Comparison of ENCODE assay signal across 8 cellular contexts in the genomic region with DNA sequence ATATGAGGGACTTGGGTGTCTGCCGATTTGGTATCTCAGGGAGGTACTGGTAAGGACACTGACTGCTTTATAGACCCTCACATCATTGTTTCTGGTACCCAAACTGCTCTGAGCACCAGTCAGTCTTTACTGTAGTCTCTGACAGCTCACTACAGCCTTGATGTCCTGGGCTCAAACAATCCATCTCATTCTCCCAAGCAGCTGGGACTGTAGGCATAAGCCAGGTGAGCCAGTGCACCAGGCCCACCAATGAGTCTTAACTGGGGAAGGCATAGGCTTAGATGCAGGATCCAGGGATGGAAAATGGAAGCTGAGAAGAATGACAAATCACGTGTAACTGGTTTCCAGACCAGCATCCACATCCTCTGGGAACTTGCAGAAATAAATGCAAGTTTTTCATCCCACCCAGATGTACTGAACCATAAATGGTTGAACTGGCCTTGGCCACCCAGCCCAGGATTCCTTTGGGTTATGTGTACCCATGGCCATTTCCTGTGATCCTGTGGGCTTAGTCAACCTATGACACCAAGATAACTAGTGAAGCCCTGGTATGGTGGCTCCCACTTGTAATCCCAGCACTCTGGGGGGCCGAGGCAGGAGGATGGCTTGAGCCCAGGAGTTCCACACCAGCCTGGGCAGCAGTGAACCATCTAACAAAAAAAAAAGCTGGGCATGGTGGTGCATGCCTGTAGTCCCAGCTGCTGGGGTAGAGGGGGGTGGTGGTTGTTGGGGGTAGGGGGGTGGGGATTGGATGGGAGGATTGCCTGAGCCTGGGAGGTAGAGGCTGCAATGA. TPM values are rescaled to one million over a fixed set of nuclear protein-coding genes. Genes with fewer than 3 reads are reported as not detected.
DNase-seq lines count a peak whose midpoint lies in the region; ATAC-seq and TF ChIP-seq lines count a peak whose summit lies in the region.

No MANE protein-coding gene starts in this region.

- H3K27ac ChIP-seq in CD8-positive, alpha-beta T cell (ENCODE audit: low read depth, low read length): peak overlapping the region; percentile 17
- H3K27ac ChIP-seq in WERI-Rb-1: no peak overlapping the region

- peaks cover 44% of the 10 kb centered on the region for H3K4me1 ChIP-seq in CD8-positive, alpha-beta T cell (ENCODE audit: insufficient read depth, low read length)

- H3K9me3 ChIP-seq in CD8-positive, alpha-beta T cell (ENCODE audit: low read length): no peaks in the 10 kb centered on the region
- H3K9me3 ChIP-seq in WERI-Rb-1 (ENCODE audit: severe bottlenecking): no peaks in the 10 kb centered on the region

- no peak overlapping the region for H3K4me3 Mint-ChIP-seq in CD8-positive, alpha-beta T cell
- H3K4me3 Mint-ChIP-seq in activated CD8-positive, alpha-beta T cell treated with anti-CD3 and anti-CD28 coated beads for 36 hours: peak overlapping the region; percentile 19
- H3K4me3 Mint-ChIP-seq in immature natural killer cell: no peak overlapping the region

- H3K36me3 Mint-ChIP-seq in CD8-positive, alpha-beta T cell: peaks cover 60% of the 10 kb centered on the region
- peaks cover 75% of the 10 kb centered on the region for H3K36me3 Mint-ChIP-seq in activated CD8-positive, alpha-beta T cell treated with anti-CD3 and anti-CD28 coated beads for 36 hours (ENCODE audit: low read depth)
- peaks cover 4 to 40% (median 23%) of the 10 kb centered on the region in 3 donors for H3K36me3 Mint-ChIP-seq in immature natural killer cell

- peak overlapping the region; percentile 74 for H3K27ac Mint-ChIP-seq in CD8-positive, alpha-beta T cell
- peak overlapping the region; percentile 67 for H3K27ac Mint-ChIP-seq in activated CD8-positive, alpha-beta T cell treated with anti-CD3 and anti-CD28 coated beads for 36 hours
- peak overlapping the region in 5 of 6 donors; percentile 40 to 72 (median 62) for H3K27ac Mint-ChIP-seq in immature natural killer cell

- intact Hi-C loops in CD8-positive, alpha-beta T cell (cut with DNase I, micrococcal nuclease): loop anchor here in 1 of 2 experiments (10.0 kb wide), 1 partner anchor 511 kb away; the partner anchor contains the start of gene TRIM26
- intact Hi-C loops in activated CD8-positive, alpha-beta T cell treated with anti-CD3 and anti-CD28 coated beads for 36 hours (cut with micrococcal nuclease): no loop called here

- peaks cover 36% of the 10 kb centered on the region for H3K36me3 ChIP-seq in CD8-positive, alpha-beta T cell (ENCODE audit: insufficient read depth, low read length)
- peaks cover 48% of the 10 kb centered on the region for H3K36me3 ChIP-seq in H7 (replicated peaks; ENCODE audit: control insufficient read depth, insufficient read depth, low read length)
- peaks cover 93% of the 10 kb centered on the region for H3K36me3 ChIP-seq in WERI-Rb-1

- peaks cover 56% of the 10 kb centered on the region for H3K4me1 Mint-ChIP-seq in CD8-positive, alpha-beta T cell (ENCODE audit: low read depth)
- peaks cover 45% of the 10 kb centered on the region for H3K4me1 Mint-ChIP-seq in activated CD8-positive, alpha-beta T cell treated with anti-CD3 and anti-CD28 coated beads for 36 hours (ENCODE audit: low read depth)
- H3K4me1 Mint-ChIP-seq in immature natural killer cell: peaks cover 45 to 56% of the 10 kb centered on the region in 2 donors

- no peaks in the 10 kb centered on the region for H3K9me3 Mint-ChIP-seq in CD8-positive, alpha-beta T cell
- no peaks in the 10 kb centered on the region for H3K9me3 Mint-ChIP-seq in activated CD8-positive, alpha-beta T cell treated with anti-CD3 and anti-CD28 coated beads for 36 hours
- H3K9me3 Mint-ChIP-seq in immature natural killer cell: no peaks in the 10 kb centered on the region

- no peak for ATAC-seq in CD8-positive, alpha-beta T cell
- ATAC-seq in activated CD8-positive, alpha-beta T cell treated with anti-CD3 and anti-CD28 coated beads for 36 hours: no peak
- ATAC-seq in GM19351 (IDR thresholded peaks at IDR 0.05; ENCODE audit: unreplicated experiment) (no peak), HG03432 (IDR thresholded peaks at IDR 0.05; ENCODE audit: unreplicated experiment) (no peak)

- H3K27me3 ChIP-seq in CD8-positive, alpha-beta T cell (ENCODE audit: insufficient read depth, low read length): no peaks in the 10 kb centered on the region
- H3K27me3 ChIP-seq in H7 (ENCODE audit: control insufficient read depth, insufficient read depth, low read length) (no peaks in the 10 kb centered on the region), WERI-Rb-1 (ENCODE audit: insufficient read depth, low read depth, severe bottlenecking) (no peaks in the 10 kb centered on the region)

- POLR2A ChIA-PET in CD8-positive, alpha-beta T cell (lab: Charles Lee): interaction anchor here (0.8 to 13.3 kb wide), 4 partner anchors 11 to 196 kb away, joined by 3 to 324 read pairs (median 3); partner anchors contain the start of genes DHX16 and MRPS18B
- POLR2A ChIA-PET in activated CD8-positive, alpha-beta T cell treated with anti-CD3 and anti-CD28 coated beads for 36 hours (lab: Charles Lee): interaction anchor here (0.6 to 22.1 kb wide), 9 partner anchors 8 to 93 kb away, joined by 3 to 500 read pairs (median 4); partner anchors contain the start of genes DHX16 and IER3

- CTCF ChIA-PET in CD8-positive, alpha-beta T cell (lab: Charles Lee): interaction anchor here (0.7 to 21.9 kb wide), 6 partner anchors 12 to 366 kb away, joined by 3 to 879 read pairs (median 9); partner anchors contain the start of gene DHX16
- CTCF ChIA-PET in activated CD8-positive, alpha-beta T cell treated with anti-CD3 and anti-CD28 coated beads for 36 hours (lab: Charles Lee): interaction anchor here (1.3 to 25.8 kb wide), 3 partner anchors 18 to 185 kb away, joined by 3 to 704 read pairs (median 4); partner anchors contain the start of genes DHX16 and IER3

- no peaks in the 10 kb centered on the region for H3K27me3 Mint-ChIP-seq in CD8-positive, alpha-beta T cell (ENCODE audit: low read depth)
- no peaks in the 10 kb centered on the region for H3K27me3 Mint-ChIP-seq in activated CD8-positive, alpha-beta T cell treated with anti-CD3 and anti-CD28 coated beads for 36 hours
- H3K27me3 Mint-ChIP-seq in immature natural killer cell (ENCODE audit: low read depth in 3 of 3): peaks cover 13 to 18% (median 17%) of the 10 kb centered on the region in 3 donors

- H3K4me3 ChIP-seq in CD8-positive, alpha-beta T cell (ENCODE audit: low read depth, low read length): no peak overlapping the region
- H3K4me3 ChIP-seq in H7 (ENCODE audit: insufficient read depth, low read depth, low read length) (no peak overlapping the region), WERI-Rb-1 (ENCODE audit: low read depth, low read length) (no peak overlapping the region)

- no peak for DNase-seq in CD8-positive, alpha-beta T cell
- DNase-seq in H7: peak; percentile 33
- DNase-seq in activated CD8-positive, alpha-beta T cell treated with anti-CD3 and anti-CD28 coated beads for 36 hours: no peak
- DNase-seq in immature natural killer cell: no peak
- DNase-seq in WERI-Rb-1: no peak
- DNase-seq in activated CD4-positive, alpha-beta T cell treated with anti-CD3 and anti-CD28 coated beads for 4 hours: no peak

- TF ChIP-seq CTCF in CD8-positive, alpha-beta T cell (IDR thresholded peaks at IDR 0.05): no peak
- no peak for TF ChIP-seq CTCF in activated CD8-positive, alpha-beta T cell treated with anti-CD3 and anti-CD28 coated beads for 36 hours (IDR thresholded peaks at IDR 0.05)
- TF ChIP-seq CTCF in WERI-Rb-1 (IDR thresholded peaks at IDR 0.05; ENCODE audit: low read depth, low read length): no peak

RNA-seq across cellular contexts. Expression of gene TUBB, which starts 5.8 kb away (rescaled TPM):
- total RNA-seq in CD8-positive, alpha-beta T cell: 10 to 100 TPM; 61.3 to 63.1 TPM
- 1,911 and 2,101 TPM in 2 replicates for total RNA-seq in H7 (2014; rRNA removed; shearing (Covaris generic))
- total RNA-seq in activated CD8-positive, alpha-beta T cell treated with anti-CD3 and anti-CD28 coated beads for 36 hours: 1,000 to 10,000 TPM; 1,556 to 1,579 TPM
- polyA plus RNA-seq in immature natural killer cell: 100 to 1,000 TPM in 1 of 3 donors, 10 to 100 TPM in 2; 80.8 to 215 (median 84.0) TPM

RNA-seq across cellular contexts. Expression of gene MDC1, which starts 8.8 kb away (rescaled TPM):
- total RNA-seq in CD8-positive, alpha-beta T cell: 10 to 100 TPM; 38.9 to 48.8 TPM
- total RNA-seq in H7 (2014; rRNA removed; shearing (Covaris generic)): 25.5 and 29.1 TPM in 2 replicates
- total RNA-seq in activated CD8-positive, alpha-beta T cell treated with anti-CD3 and anti-CD28 coated beads for 36 hours: 10 to 100 TPM; 80.4 to 90.7 TPM
- 10 to 100 TPM in 1 of 3 donors, 1 to 10 TPM in 1, not detected in 1; 3.0 to 16.5 TPM for polyA plus RNA-seq in immature natural killer cell

RNA-seq across cellular contexts. Expression of gene FLOT1, which starts 16.6 kb away (rescaled TPM):
- 10 to 100 TPM; 27.5 to 27.8 TPM for total RNA-seq in CD8-positive, alpha-beta T cell
- 140 and 152 TPM in 2 replicates for total RNA-seq in H7 (2014; rRNA removed; shearing (Covaris generic))
- total RNA-seq in activated CD8-positive, alpha-beta T cell treated with anti-CD3 and anti-CD28 coated beads for 36 hours: 100 to 1,000 TPM; 135 TPM
- polyA plus RNA-seq in immature natural killer cell: 100 to 1,000 TPM; 148 to 214 (median 174) TPM

RNA-seq across cellular contexts. Expression of gene IER3, which starts 18.4 kb away (rescaled TPM):
- total RNA-seq in CD8-positive, alpha-beta T cell: 1 to 10 TPM; 9.7 to 9.9 TPM
- 116 and 141 TPM in 2 replicates for total RNA-seq in H7 (2014; rRNA removed; shearing (Covaris generic))
- 100 to 1,000 TPM; 375 to 386 TPM for total RNA-seq in activated CD8-positive, alpha-beta T cell treated with anti-CD3 and anti-CD28 coated beads for 36 hours
- polyA plus RNA-seq in immature natural killer cell: 1 to 10 TPM; 1.0 to 2.7 (median 1.6) TPM

RNA-seq across cellular contexts. Expression of gene NRM, which starts 35.1 kb away (rescaled TPM):
- total RNA-seq in CD8-positive, alpha-beta T cell: 1 to 10 TPM; 1.5 to 2.0 TPM
- 20.7 and 23.8 TPM in 2 replicates for total RNA-seq in H7 (2014; rRNA removed; shearing (Covaris generic))
- 10 to 100 TPM; 21.0 to 22.0 TPM for total RNA-seq in activated CD8-positive, alpha-beta T cell treated with anti-CD3 and anti-CD28 coated beads for 36 hours
- 10 to 100 TPM in 1 of 3 donors, 1 to 10 TPM in 2; 6.7 to 20.1 (median 8.4) TPM for polyA plus RNA-seq in immature natural killer cell

Comparison
In these comparisons a context has a peak if more than half of its experiments do, and no peak if none do; other contexts are left out.
1. RNA of gene TUBB, which starts 5.8 kb away (total RNA-seq): 1,911 to 2,101 TPM in H7 and 1,556 to 1,579 TPM in activated CD8-positive, alpha-beta T cell treated with anti-CD3 and anti-CD28 coated beads for 36 hours; 61.3 to 63.1 TPM in CD8-positive, alpha-beta T cell; every median in the first group is over 10 times any median in the second.
2. Peak in every context shown above with its lines, with median percentiles within 50 percentile points of each other: H3K27ac Mint-ChIP-seq.